In genomic region chr6:105504660-105505059, GRCh38 we compare ENCODE assay signal across 19 cellular contexts.
"Had no signal": no experiment of that assay in that cellular context is flagged by ENCODE, and none has a peak within 500 bp of the region (broad histone marks: within the 10 kb centered on the region; RNA-seq: fewer than 3 reads in every experiment).

No MANE protein-coding gene starts in this region.

- H3K36me3 ChIP-seq: spleen, upper lobe of left lung had no signal

- H3K27me3 ChIP-seq: spleen, upper lobe of left lung had no signal

- DNase-seq: activated CD4-positive, alpha-beta T cell treated with anti-CD3 and anti-CD28 coated beads for 36 hours; activated CD4-positive, alpha-beta T cell treated with anti-CD3 and anti-CD28 coated beads, Interleukin-2, amount 50 U/mL, for 4 hours; activated CD8-positive, alpha-beta memory T cell treated with anti-CD3 and anti-CD28 coated beads, Interleukin-2, amount 50 U/mL, for 48 hours; activated naive CD4-positive, alpha-beta T cell; activated T-cell treated with anti-CD3 and anti-CD28 coated beads, Interleukin-2, amount 50 U/mL, for 4 hours; cerebellar nuclear complex; cortex of kidney; kidney; nucleus accumbens; posterior cingulate gyrus; spleen; stimulated activated CD4-positive, alpha-beta T cell treated with anti-CD3 and anti-CD28 coated beads, Interleukin-4, amount 100 ng/mL, for 1 hour; stimulated activated naive CD4-positive, alpha-beta T cell; T-helper 1 cell; T-helper 9 cell; upper lobe of left lung had no signal

- H3K4me1 ChIP-seq: spleen, upper lobe of left lung had no signal

- H3K9me3 ChIP-seq: spleen, upper lobe of left lung had no signal

- ATAC-seq: activated CD4-positive, alpha-beta T cell treated with anti-CD3 and anti-CD28 coated beads for 36 hours; activated T-cell treated with anti-CD3 and anti-CD28 coated beads, Interleukin-2, amount 50 U/mL, for 4 hours; WTC11 had no signal

- H3K27ac ChIP-seq: epithelial cell of prostate, spleen, upper lobe of left lung had no signal

- H3K4me3 ChIP-seq: lung, spleen, upper lobe of left lung had no signal
